ENCODE assay signal across 8 cellular contexts in genomic region chr14:50530358-50530757, GRCh38. TPM values are rescaled to one million over a fixed set of nuclear protein-coding genes. Genes with fewer than 3 reads are reported as not detected.
DNase-seq lines count a peak whose midpoint lies in the region; ATAC-seq and TF ChIP-seq lines count a peak whose summit lies in the region.

No MANE protein-coding gene starts in this region.

- TF ChIP-seq CTCF in AG04450 (IDR thresholded peaks at IDR 0.05; ENCODE audit: low read depth, low read length): no peak
- no peak for TF ChIP-seq CTCF in brain microvascular endothelial cell (IDR thresholded peaks at IDR 0.05; ENCODE audit: low read depth, low read length, missing control alignments)

- H3K4me3 ChIP-seq in AG04450 (ENCODE audit: low read depth, low read length) (peak overlapping the region; percentile 80), HUES6 (ENCODE audit: low read depth, low read length) (peak overlapping the region; percentile 87), brain microvascular endothelial cell (ENCODE audit: low read depth, low read length) (peak overlapping the region; percentile 84), mucosa of stomach (ENCODE audit: low read length) (peak overlapping the region; percentile 68)

- H3K27me3 ChIP-seq in AG04450 (ENCODE audit: control insufficient read depth, insufficient read depth, low read length) (no peaks in the 10 kb centered on the region), HUES6 (ENCODE audit: control insufficient read depth, insufficient read depth, low read length) (no peaks in the 10 kb centered on the region), brain microvascular endothelial cell (replicated peaks) (no peaks in the 10 kb centered on the region), mucosa of stomach (ENCODE audit: control insufficient read depth, insufficient read depth, low read length) (no peaks in the 10 kb centered on the region)

- H3K9ac ChIP-seq in HUES6 (ENCODE audit: low read length) (no peak overlapping the region), mucosa of stomach (ENCODE audit: low read length) (no peak overlapping the region)

- no peaks in the 10 kb centered on the region for H3K36me3 ChIP-seq in HUES6 (ENCODE audit: control insufficient read depth, insufficient read depth, low read length)
- peaks cover 3% of the 10 kb centered on the region for H3K36me3 ChIP-seq in brain microvascular endothelial cell (replicated peaks)
- no peaks in the 10 kb centered on the region for H3K36me3 ChIP-seq in mucosa of stomach (ENCODE audit: control insufficient read depth, insufficient read depth, low read length)

- peaks cover 14% of the 10 kb centered on the region for H3K4me1 ChIP-seq in HUES6 (ENCODE audit: control insufficient read depth, insufficient read depth, low read length)
- H3K4me1 ChIP-seq in mucosa of stomach (ENCODE audit: control insufficient read depth, insufficient read depth, low read length): peaks cover 15% of the 10 kb centered on the region

- in situ Hi-C loops in brain microvascular endothelial cell (cut with HindIII; ENCODE audit: low pct_ligation_motif_present, low sequenced_read_pairs): no loop called here

- H3K27ac ChIP-seq in AG04450 (ENCODE audit: low read depth, low read length) (no peak overlapping the region), HUES6 (ENCODE audit: low read depth, low read length) (no peak overlapping the region), brain microvascular endothelial cell (peak overlapping the region; percentile 96)

- DNase-seq in AG04450 (ENCODE audit: low read depth, low spot score) (no peak), brain microvascular endothelial cell (no peak), NCI-H69 (lab: John Stamatoyannopoulos, UW) (no peak), germinal center (ENCODE audit: low spot score) (no peak)
- DNase-seq in stimulated activated naive CD4-positive, alpha-beta T cell (lab: John Stamatoyannopoulos, UW): no peak

- POLR2A ChIA-PET in AG04450 (lab: Yijun Ruan, JAX): no interaction called here

- no peak for ATAC-seq in GM21529 (IDR thresholded peaks at IDR 0.05; ENCODE audit: unreplicated experiment)

- CTCF ChIA-PET in AG04450 (lab: Charles Lee): interaction anchor here (3.0 kb wide), 1 partner anchor 209 kb away, joined by 19 read pairs; no protein-coding TSS in a partner anchor

- no peaks in the 10 kb centered on the region for H3K9me3 ChIP-seq in AG04450 (ENCODE audit: control insufficient read depth, insufficient read depth, low read length)
- H3K9me3 ChIP-seq in HUES6 (ENCODE audit: control insufficient read depth, insufficient read depth, low read depth, low read length): no peaks in the 10 kb centered on the region
- H3K9me3 ChIP-seq in mucosa of stomach (ENCODE audit: control insufficient read depth, low read length): no peaks in the 10 kb centered on the region

RNA-seq across cellular contexts. Expression of gene MAP4K5, which starts 2.0 kb away (rescaled TPM):
- polyA plus RNA-seq in AG04450 (2011; rRNA removed): 30.3 and 35.4 TPM in 2 replicates
- 18.3 and 28.1 TPM in 2 replicates for polyA minus RNA-seq in AG04450 (2011; rRNA and poly(A)+ RNA removed)

RNA-seq across cellular contexts. Expression of gene ATL1, which starts 29.6 kb away (rescaled TPM):
- 8.2 and 11.5 TPM in 2 replicates for polyA plus RNA-seq in AG04450 (2011; rRNA removed)
- polyA minus RNA-seq in AG04450 (2011; rRNA and poly(A)+ RNA removed): 7.9 and 9.1 TPM in 2 replicates
